11 cellular contexts compared by ENCODE assay signal in the genomic region with DNA sequence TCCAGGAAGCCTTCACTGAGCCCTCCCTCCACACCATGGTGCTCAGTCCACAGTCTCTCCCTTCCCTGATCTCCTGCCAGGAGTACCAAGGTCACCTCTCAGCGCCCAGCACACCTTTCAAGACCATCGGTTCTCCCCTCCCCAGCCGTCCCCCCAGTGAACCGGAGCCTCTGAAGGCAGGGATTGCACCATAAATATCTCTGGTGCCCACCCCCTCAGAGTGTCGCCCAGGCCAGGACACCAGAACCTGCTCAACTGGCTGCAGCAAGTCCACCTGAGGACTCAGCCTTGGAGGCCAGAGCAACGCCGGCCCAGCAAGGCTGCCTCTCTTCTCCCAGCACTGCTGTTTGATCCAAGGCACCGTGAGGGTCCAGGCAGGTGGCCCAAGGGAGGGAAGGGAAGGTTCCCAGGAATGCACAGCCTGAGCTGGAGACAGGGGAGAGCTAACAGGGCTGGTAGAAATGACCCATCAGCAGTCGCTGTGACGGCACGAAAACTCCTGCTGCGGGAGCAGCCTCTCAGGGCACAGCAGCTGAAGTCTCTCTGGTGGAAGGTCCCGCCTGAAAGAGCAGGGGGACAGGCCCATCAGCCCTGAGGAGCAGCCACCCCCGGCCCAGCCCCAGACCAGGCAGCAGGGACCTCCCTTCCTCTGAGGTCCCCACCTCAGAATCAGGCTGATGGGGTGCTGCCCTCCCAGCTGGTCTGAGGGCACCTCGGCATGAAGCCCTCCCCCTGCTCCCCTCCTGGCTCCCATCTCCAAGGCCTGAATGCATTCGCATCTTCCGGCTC.
DNase-seq lines count a peak whose midpoint lies in the region; FAIRE-seq and TF ChIP-seq lines count a peak whose summit lies in the region.
"Had no signal": no experiment of that assay in that cellular context is flagged by ENCODE, and none has a peak within 500 bp of the region (broad histone marks: within the 10 kb centered on the region; RNA-seq: fewer than 3 reads in every experiment).

No MANE protein-coding gene starts in this region.

- H3K27ac Mint-ChIP-seq in activated naive CD4-positive, alpha-beta T cell treated with anti-CD3 and anti-CD28 coated beads for 36 hours: no peak overlapping the region
- H3K27ac Mint-ChIP-seq: CD4-positive, CD25-positive, alpha-beta regulatory T cell; IgD-negative memory B cell had no signal

- no peaks in the 10 kb centered on the region for H3K36me3 Mint-ChIP-seq in activated naive CD4-positive, alpha-beta T cell treated with anti-CD3 and anti-CD28 coated beads for 36 hours (ENCODE audit: low read depth)
- H3K36me3 Mint-ChIP-seq: CD4-positive, CD25-positive, alpha-beta regulatory T cell; IgD-negative memory B cell had no signal

- no peaks in the 10 kb centered on the region for H4K20me1 ChIP-seq in H1 (replicated peaks in 1 of 2; ENCODE audit: control insufficient read depth in 1 of 2, insufficient read depth in 2 of 2, low read length in 2 of 2)

- TF ChIP-seq POLR2A in H1 (IDR thresholded peaks at IDR 0.05; ENCODE audit: control extremely low read depth in 1 of 2, low read depth in 2 of 2, low read length in 2 of 2): no peak
- no peak for TF ChIP-seq POLR2A in testis (IDR thresholded peaks at IDR 0.05)

- TF ChIP-seq CTCF in H1 (IDR thresholded peaks at IDR 0.05; ENCODE audit: control extremely low read depth in 1 of 3, insufficient read depth in 1 of 3, low read depth in 1 of 3, low read length in 3 of 3) (no peak), testis (IDR thresholded peaks at IDR 0.05) (no peak)

- H3K23ac ChIP-seq in H1 (ENCODE audit: insufficient read length) (no peak overlapping the region), neuronal stem cell (ENCODE audit: low read depth, low read length, poor library complexity) (no peak overlapping the region)

- FAIRE-seq in H1 (lab: Jason Lieb, UNC): no peak

- peaks cover 3% of the 10 kb centered on the region for H3K27me3 Mint-ChIP-seq in activated naive CD4-positive, alpha-beta T cell treated with anti-CD3 and anti-CD28 coated beads for 36 hours (ENCODE audit: low read depth)
- H3K27me3 Mint-ChIP-seq: CD4-positive, CD25-positive, alpha-beta regulatory T cell had no signal

- no peak overlapping the region for H2AK5ac ChIP-seq in H1 (ENCODE audit: low read depth, low read length)
- peak overlapping the region; percentile 27 for H2AK5ac ChIP-seq in neuronal stem cell (ENCODE audit: low read depth, low read length)

- H3K4me3 Mint-ChIP-seq in activated naive CD4-positive, alpha-beta T cell treated with anti-CD3 and anti-CD28 coated beads for 36 hours: no peak overlapping the region

- H4K91ac ChIP-seq in H1 (replicated peaks; ENCODE audit: insufficient read length, low read length) (peak overlapping the region; percentile 46), neuronal stem cell (ENCODE audit: low read depth, low read length, poor library complexity) (peak overlapping the region; percentile 33)

- H2BK120ac ChIP-seq in H1 (replicated peaks; ENCODE audit: low read depth, low read length) (no peak overlapping the region), neuronal stem cell (ENCODE audit: low read depth, low read length) (no peak overlapping the region)

- intact Hi-C loops in activated naive CD4-positive, alpha-beta T cell treated with anti-CD3 and anti-CD28 coated beads for 36 hours (cut with micrococcal nuclease): loop anchor here (5.0 to 10.0 kb wide), 3 partner anchors 415 to 1365 kb away; no protein-coding TSS in a partner anchor
- intact Hi-C loops in testis (cut with DNase I; ENCODE audit: low total_unique reads): no loop called here

- DNase-seq in activated T-cell treated with anti-CD3 and anti-CD28 coated beads, Interleukin-2, amount 50 U/mL, for 48 hours: peak; percentile 8 to 13
- DNase-seq in activated T-cell treated with anti-CD3 and anti-CD28 coated beads for 4 hours (no peak), H1 (ENCODE audit: low read depth in 1 of 2, low spot score in 2 of 2) (no peak), neuronal stem cell (ENCODE audit: low spot score) (no peak), testis (no peak), HPDE6-E6E7 (ENCODE audit: extremely low spot score) (no peak)
- no peak for DNase-seq in activated naive CD4-positive, alpha-beta T cell treated with anti-CD3 and anti-CD28 coated beads for 36 hours
- DNase-seq: NCI-H510A had no signal

- H3K4me3 ChIP-seq in H1 (ENCODE audit: extremely low read depth in 1 of 4, insufficient read depth in 2 of 4, low read depth in 3 of 4, low read length in 4 of 4) (no peak overlapping the region), neuronal stem cell (ENCODE audit: low read length in 2 of 2) (no peak overlapping the region), testis (no peak overlapping the region)
- H3K4me3 ChIP-seq: Peyer's patch had no signal

- peaks cover 2% of the 10 kb centered on the region for H3K4me1 Mint-ChIP-seq in activated naive CD4-positive, alpha-beta T cell treated with anti-CD3 and anti-CD28 coated beads for 36 hours (ENCODE audit: low read depth)
- H3K4me1 Mint-ChIP-seq: IgD-negative memory B cell had no signal

- H2BK12ac ChIP-seq in H1 (ENCODE audit: low read depth, low read length) (peak overlapping the region; percentile 5; the same call in 1 of the 2 replicates), neuronal stem cell (ENCODE audit: low read length) (peak overlapping the region; percentile 79)

- no peak overlapping the region for H3K4ac ChIP-seq in H1 (replicated peaks; ENCODE audit: insufficient read length, low read depth, low read length)
- H3K4ac ChIP-seq in neuronal stem cell (ENCODE audit: low read length): no peak overlapping the region

- H3K4me1 ChIP-seq in H1 (replicated peaks in 1 of 4; ENCODE audit: control insufficient read depth in 3 of 4, insufficient read depth in 4 of 4, low read length in 3 of 4) (peaks cover 11 to 22% (median 16%) of the 10 kb centered on the region in 4 experiments), neuronal stem cell (ENCODE audit: control insufficient read depth in 2 of 2, insufficient read depth in 1 of 2, low read depth in 1 of 2, low read length in 2 of 2) (peaks cover 3 to 22% of the 10 kb centered on the region in 2 donors), testis (no peaks in the 10 kb centered on the region)
- H3K4me1 ChIP-seq: Peyer's patch had no signal

- H3K4me2 ChIP-seq in H1 (ENCODE audit: insufficient read depth in 1 of 2, low read depth in 2 of 2, low read length in 2 of 2): no peak overlapping the region
- H3K4me2 ChIP-seq in neuronal stem cell (ENCODE audit: insufficient read depth, low read length, poor library complexity, severe bottlenecking): no peak overlapping the region

- WGBS in H1 (ENCODE audit: extremely low coverage in 1 of 2, insufficient coverage in 1 of 2, insufficient read length in 1 of 2, insufficient replicate concordance in 2 of 2, low coverage in 1 of 2, low lambda C conversion rate in 2 of 2, missing lambda C conversion rate in 1 of 2), 2 experiments: 82% methylated on average over 16 of the region's 17 CpGs; no CpG with 5 or more reads in 1 of the 2 experiments
- no CpG with 5 or more reads among the region's 17 CpGs for WGBS in neuronal stem cell (ENCODE audit: extremely low coverage in 2 of 2, insufficient read length in 2 of 2, insufficient replicate concordance in 1 of 2), 2 donors
- WGBS in testis, 2 donors: 77 to 78% methylated on average over 6 to 17 of the region's 17 CpGs

- no peak overlapping the region for H3K9ac ChIP-seq in H1 (replicated peaks in 1 of 4; ENCODE audit: extremely low read depth in 1 of 4, low read depth in 3 of 4, low read length in 3 of 4)
- no peak overlapping the region for H3K9ac ChIP-seq in neuronal stem cell (ENCODE audit: low read depth, low read length, poor library complexity)

- no peaks in the 10 kb centered on the region for H3K9me3 Mint-ChIP-seq in activated naive CD4-positive, alpha-beta T cell treated with anti-CD3 and anti-CD28 coated beads for 36 hours
- H3K9me3 Mint-ChIP-seq: IgD-negative memory B cell had no signal

- TF ChIP-seq RAD21 in H1 (IDR thresholded peaks at IDR 0.05 in 1 of 2, conservative IDR thresholded peaks at IDR 0.05 in 1 of 2; ENCODE audit: low read depth in 2 of 2, low read length in 2 of 2): no peak

- no peak overlapping the region for H4K5ac ChIP-seq in H1 (ENCODE audit: insufficient read length, low read depth, low read length)

- no peaks in the 10 kb centered on the region for H3K79me2 ChIP-seq in H1 (ENCODE audit: control insufficient read depth in 1 of 2, insufficient read depth in 2 of 2, low read length in 2 of 2)

- H3K36me3 ChIP-seq in H1 (ENCODE audit: control insufficient read depth in 2 of 4, insufficient read depth in 4 of 4, low read length in 3 of 4) (no peaks in the 10 kb centered on the region), neuronal stem cell (replicated peaks in 1 of 2; ENCODE audit: control insufficient read depth in 2 of 2, insufficient read depth in 2 of 2, low read length in 2 of 2) (no peaks in the 10 kb centered on the region), testis (ENCODE audit: low read depth, missing control alignments) (no peaks in the 10 kb centered on the region)
- H3K36me3 ChIP-seq: Peyer's patch had no signal

- peaks cover 3% of the 10 kb centered on the region for H3K23me2 ChIP-seq in H1 (ENCODE audit: low read depth, low read length)

- H3K9me3 ChIP-seq in H1 (ENCODE audit: insufficient read depth in 2 of 2, low read depth in 1 of 2, low read length in 1 of 2): no peaks in the 10 kb centered on the region
- no peaks in the 10 kb centered on the region for H3K9me3 ChIP-seq in neuronal stem cell (replicated peaks in 1 of 2; ENCODE audit: control insufficient read depth in 2 of 2, insufficient read depth in 1 of 2, low read depth in 1 of 2, low read length in 2 of 2)
- no peaks in the 10 kb centered on the region for H3K9me3 ChIP-seq in testis
- H3K9me3 ChIP-seq: Peyer's patch had no signal

- CTCF ChIA-PET in H1 (lab: Charles Lee; ENCODE audit: partially characterized antibody): interaction anchor here (0.7 to 4.1 kb wide), 44 partner anchors 8 to 1074 kb away, joined by 3 to 57 read pairs (median 6); no protein-coding TSS in a partner anchor
- CTCF ChIA-PET in activated naive CD4-positive, alpha-beta T cell treated with anti-CD3 and anti-CD28 coated beads for 36 hours (lab: Charles Lee): interaction anchor here (0.7 to 1.8 kb wide), 7 partner anchors 9 to 1954 kb away, joined by 3 to 8 read pairs (median 6); no protein-coding TSS in a partner anchor

- H3K18ac ChIP-seq in H1 (ENCODE audit: extremely low read depth, low read length) (no peak overlapping the region), neuronal stem cell (ENCODE audit: low read length) (peak overlapping the region; percentile 67)

- H4K8ac ChIP-seq in H1 (ENCODE audit: extremely low read depth, insufficient read depth, low read length) (no peak overlapping the region; the same call in 1 of the 2 replicates), neuronal stem cell (ENCODE audit: low read depth, low read length) (no peak overlapping the region)

- H3K14ac ChIP-seq in H1 (ENCODE audit: insufficient read length): no peak overlapping the region
- H3K14ac ChIP-seq in neuronal stem cell (ENCODE audit: low read length): no peak overlapping the region

- 0 out of 2 replicates have a peak overlapping the region, but pooled peaks have one; percentile 5 for H2BK5ac ChIP-seq in H1 (ENCODE audit: low read depth, low read length)
- no peak overlapping the region for H2BK5ac ChIP-seq in neuronal stem cell (ENCODE audit: low read length)

- H3K79me1 ChIP-seq in H1 (ENCODE audit: low read depth, low read length) (no peaks in the 10 kb centered on the region), neuronal stem cell (ENCODE audit: low read depth, low read length) (no peaks in the 10 kb centered on the region)

- H2BK15ac ChIP-seq in H1 (ENCODE audit: low read length): peak overlapping the region; percentile 92; the same call in 1 of the 2 replicates
- H2BK15ac ChIP-seq in neuronal stem cell (ENCODE audit: low read length): peak overlapping the region; percentile 27

- H3K27me3 ChIP-seq in H1 (replicated peaks in 1 of 4; ENCODE audit: control insufficient read depth in 3 of 4, extremely low read depth in 1 of 4, insufficient read depth in 3 of 4, low read length in 3 of 4) (no peaks in the 10 kb centered on the region; a peak in 1 of 7 replicates), neuronal stem cell (ENCODE audit: control insufficient read depth in 3 of 3, insufficient read depth in 3 of 3, low read depth in 1 of 3, low read length in 3 of 3) (peaks cover 0 to 13% (median 0%) of the 10 kb centered on the region in 3 experiments), testis (no peaks in the 10 kb centered on the region)
- H3K27me3 ChIP-seq: Peyer's patch had no signal

- POLR2A ChIA-PET in H1 (lab: Charles Lee; ENCODE audit: partially characterized antibody): interaction anchor here (0.6 kb wide), 1 partner anchor 176 kb away, joined by 3 read pairs; no protein-coding TSS in a partner anchor

- H2AFZ ChIP-seq in H1 (ENCODE audit: low read length): no peak overlapping the region
- H2AFZ ChIP-seq in neuronal stem cell (ENCODE audit: low read length): no peak overlapping the region

- no peak for TF ChIP-seq EP300 in H1 (IDR thresholded peaks at IDR 0.05; ENCODE audit: borderline replicate concordance in 1 of 2, low read depth in 2 of 2, low read length in 2 of 2)

- H2BK20ac ChIP-seq in H1 (ENCODE audit: low read length): no peak overlapping the region

- H3K27ac ChIP-seq in H1 (ENCODE audit: low read depth, low read length): no peak overlapping the region
- H3K27ac ChIP-seq in neuronal stem cell (replicated peaks; ENCODE audit: low read length): no peak overlapping the region
- no peak overlapping the region for H3K27ac ChIP-seq in testis
- H3K27ac ChIP-seq: Peyer's patch had no signal

- no peak overlapping the region for H3K56ac ChIP-seq in H1 (replicated peaks; ENCODE audit: insufficient read length, low read depth, low read length)

Comparison
In these comparisons a context has a peak if more than half of its experiments do, and no peak if none do; other contexts are left out.
1. DNase-seq: peak in activated T-cell treated with anti-CD3 and anti-CD28 coated beads, Interleukin-2, amount 50 U/mL, for 48 hours (2 of 2); none in activated T-cell treated with anti-CD3 and anti-CD28 coated beads for 4 hours (single experiment), H1 (0 of 2), neuronal stem cell (single experiment), activated naive CD4-positive, alpha-beta T cell treated with anti-CD3 and anti-CD28 coated beads for 36 hours (single experiment), testis (single experiment) and HPDE6-E6E7 (single experiment).